ENCODE assay signal across 18 cellular contexts in genomic region chr20:61349447-61350165, GRCh38.
DNase-seq lines count a peak whose midpoint lies in the region; ATAC-seq and TF ChIP-seq lines count a peak whose summit lies in the region.
"Had no signal": no experiment of that assay in that cellular context is flagged by ENCODE, and none has a peak within 500 bp of the region (broad histone marks: within the 10 kb centered on the region; RNA-seq: fewer than 3 reads in every experiment).

No MANE protein-coding gene starts in this region.

- no peak overlapping the region for H3K27ac Mint-ChIP-seq in neural crest cell (ENCODE audit: unreplicated experiment)
- H3K27ac Mint-ChIP-seq: CD14-positive monocyte; CD4-positive, alpha-beta memory T cell had no signal

- H3K4me1 ChIP-seq in spleen: peaks cover 0 to 38% (median 5%) of the 10 kb centered on the region in 6 donors

- H3K9me3 ChIP-seq in spleen: peaks cover 0 to 46% (median 0%) of the 10 kb centered on the region in 8 donors
- H3K9me3 ChIP-seq: A549 had no signal

- ATAC-seq in HG03354 (IDR thresholded peaks at IDR 0.05; ENCODE audit: poor library complexity, severe bottlenecking, unreplicated experiment): no peak
- ATAC-seq: A549 had no signal

- 69 to 85% (median 73%) methylated on average over 13 to 21 of the region's 21 CpGs for WGBS in spleen, 5 donors

- intact Hi-C loops in spleen (cut with DNase I; ENCODE audit: low total_unique reads): no loop called here

- DNase-seq in activated effector memory CD4-positive, alpha-beta T cell treated with anti-CD3 and anti-CD28 coated beads, Interleukin-2, amount 50 U/mL, for 16 hours: peak; percentile 54
- DNase-seq in activated effector memory CD4-positive, alpha-beta T cell treated with Interleukin-2 at 50 U/mL for 16 hours: no peak
- DNase-seq in neural crest cell (ENCODE audit: low read depth, low spot score): no peak
- peak; percentile 77 for DNase-seq in spleen
- DNase-seq in activated CD8-positive, alpha-beta memory T cell treated with anti-CD3 and anti-CD28 coated beads for 24 hours: no peak
- DNase-seq: AML-193; CD4-positive, alpha-beta memory T cell; DMS153; DMS79; GDM1; HCEC 1CT; IMR-90 had no signal

- H3K36me3 Mint-ChIP-seq in neural crest cell (ENCODE audit: low read depth): no peaks in the 10 kb centered on the region
- H3K36me3 Mint-ChIP-seq: CD14-positive monocyte; CD4-positive, alpha-beta memory T cell had no signal

- H3K27ac ChIP-seq in spleen: peak overlapping the region in 7 of 8 donors; percentile 17 to 76 (median 62)
- H3K27ac ChIP-seq: 22Rv1, A549, HL-60 had no signal

- peaks cover 11% of the 10 kb centered on the region for H3K27me3 Mint-ChIP-seq in neural crest cell (ENCODE audit: low read depth)

- no peaks in the 10 kb centered on the region for H3K36me3 ChIP-seq in spleen

- peaks cover 73% of the 10 kb centered on the region for H3K4me1 Mint-ChIP-seq in neural crest cell
- H3K4me1 Mint-ChIP-seq: CD4-positive, alpha-beta memory T cell had no signal

- H3K4me3 ChIP-seq in spleen: no peak overlapping the region
- H3K4me3 ChIP-seq: A549 had no signal

- peak overlapping the region; percentile 44 for H3K4me3 Mint-ChIP-seq in neural crest cell
- H3K4me3 Mint-ChIP-seq: CD14-positive monocyte; CD4-positive, alpha-beta memory T cell had no signal

- TF ChIP-seq POLR2A in spleen (IDR thresholded peaks at IDR 0.05): no peak

- peaks cover 2% of the 10 kb centered on the region for H3K9me3 Mint-ChIP-seq in neural crest cell

- H3K27me3 ChIP-seq in spleen (replicated peaks in 1 of 7): peaks cover 0 to 20% (median 0%) of the 10 kb centered on the region in 7 donors

- no peak for TF ChIP-seq CTCF in neural crest cell (conservative IDR thresholded peaks at IDR 0.05)
- no peak for TF ChIP-seq CTCF in spleen (IDR thresholded peaks at IDR 0.05 in 8 of 11, conservative IDR thresholded peaks at IDR 0.05 in 3 of 11)

TF ChIP-seq in PFSK-1, 5 proteins besides CTCF, POLR2A, EP300 and RAD21:
- TF ChIP-seq REST (IDR thresholded peaks at IDR 0.05; ENCODE audit: insufficient read depth in 1 of 2, low read depth in 2 of 2, low read length in 2 of 2): no peak
- TF ChIP-seq POLR2AphosphoS5 (IDR thresholded peaks at IDR 0.05; ENCODE audit: low read depth, low read length): peak; percentile 29; the same call in 1 of the 2 replicates

Comparison
In these comparisons a context has a peak if more than half of its experiments do, and no peak if none do; other contexts are left out.
1. DNase-seq: peak in activated effector memory CD4-positive, alpha-beta T cell treated with anti-CD3 and anti-CD28 coated beads, Interleukin-2, amount 50 U/mL, for 16 hours (single experiment) and spleen (single experiment); none in activated effector memory CD4-positive, alpha-beta T cell treated with Interleukin-2 at 50 U/mL for 16 hours (single experiment), neural crest cell (single experiment) and activated CD8-positive, alpha-beta memory T cell treated with anti-CD3 and anti-CD28 coated beads for 24 hours (single experiment).